Comparison of ENCODE assay signal across 31 cellular contexts in the genomic region with DNA sequence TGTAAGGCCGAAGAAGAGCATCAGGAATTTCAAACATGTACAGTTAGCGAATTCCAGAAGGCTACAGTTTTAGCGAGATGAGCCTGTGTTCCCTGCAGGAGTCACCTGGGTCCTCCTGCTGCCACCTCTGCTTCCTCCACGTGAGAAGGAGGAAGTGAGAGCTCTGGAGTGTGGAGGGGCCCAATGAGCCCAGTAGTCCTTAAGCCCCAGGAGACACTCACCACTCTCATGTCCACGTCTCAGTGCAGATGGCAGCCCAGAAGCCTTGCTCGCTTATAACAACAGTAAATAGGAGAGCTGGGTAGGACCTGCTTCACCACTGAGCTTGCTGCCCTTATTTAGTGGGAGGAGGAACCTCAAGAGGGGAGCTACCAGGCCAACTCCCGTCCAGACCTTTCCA. TPM values are rescaled to one million over a fixed set of nuclear protein-coding genes. Genes with fewer than 3 reads are reported as not detected.
DNase-seq lines count a peak whose midpoint lies in the region; ATAC-seq and TF ChIP-seq lines count a peak whose summit lies in the region.
"Had no signal": no experiment of that assay in that cellular context is flagged by ENCODE, and none has a peak within 500 bp of the region (broad histone marks: within the 10 kb centered on the region; RNA-seq: fewer than 3 reads in every experiment).

No MANE protein-coding gene starts in this region.

- peaks cover 18% of the 10 kb centered on the region for H3K27me3 Mint-ChIP-seq in memory B cell
- H3K27me3 Mint-ChIP-seq in stimulated activated memory B cell treated with anti-CD40 and anti-IgM and Interleukin-4, amounts not matched to agents 10 μg/mL and 1 μg/mL and 100 μg/mL, for 72 hours, result peaks cover 28% of the 10 kb centered on the region

- DNase-seq in cardiac muscle cell (ENCODE audit: low read depth in 1 of 2, low spot score in 1 of 2) (no peak), Right ventricle myocardium superior (no peak), NB4 (ENCODE audit: low read depth) (peak; percentile 24), memory B cell (ENCODE audit: low spot score in 2 of 2) (no peak), osteoblast (ENCODE audit: insufficient read length, low spot score, missing footprints) (no peak), putamen (ENCODE audit: low spot score) (no peak)
- DNase-seq: activated CD4-positive, alpha-beta T cell treated with anti-CD3 and anti-CD28 coated beads, Interleukin-2, amount 50 U/mL, for 48 hours; AML-193; anterior cingulate cortex; colonic mucosa; DMS153; effector memory CD8-positive, alpha-beta T cell; H9; heart left ventricle; KG1; kidney; NCI-H1048; NCI-H1694 treated with DMSO at 0.1 percent for 48 hours; NCI-H2171; NCI-H524; nucleus accumbens; psoas muscle had no signal

- no peak overlapping the region for H2AFZ ChIP-seq in osteoblast (ENCODE audit: low read length)

- peaks cover 9% of the 10 kb centered on the region for H3K4me1 Mint-ChIP-seq in memory B cell
- peaks cover 7% of the 10 kb centered on the region for H3K4me1 Mint-ChIP-seq in stimulated activated memory B cell treated with anti-CD40 and anti-IgM and Interleukin-4, amounts not matched to agents 10 μg/mL and 1 μg/mL and 100 μg/mL, for 72 hours

- H3K27me3 ChIP-seq in cardiac muscle cell (no peaks in the 10 kb centered on the region), osteoblast (ENCODE audit: insufficient read depth, low read length) (peaks cover 7% of the 10 kb centered on the region)
- H3K27me3 ChIP-seq: colonic mucosa, heart left ventricle had no signal

- no peak overlapping the region for H3K27ac Mint-ChIP-seq in memory B cell
- H3K27ac Mint-ChIP-seq in stimulated activated memory B cell treated with anti-CD40 and anti-IgM and Interleukin-4, amounts not matched to agents 10 μg/mL and 1 μg/mL and 100 μg/mL, for 72 hours, result no peak overlapping the region
- H3K27ac Mint-ChIP-seq: activated naive CD8-positive, alpha-beta T cell; effector memory CD8-positive, alpha-beta T cell; H9; type B pancreatic cell had no signal

- H3K27ac ChIP-seq in cardiac muscle cell, result peak overlapping the region; percentile 39
- no peak overlapping the region for H3K27ac ChIP-seq in osteoblast (ENCODE audit: low read depth, low read length)
- H3K27ac ChIP-seq: A549, colonic mucosa, heart left ventricle, psoas muscle had no signal

- no peak for TF ChIP-seq POLR2A in NB4 (IDR thresholded peaks at IDR 0.05; ENCODE audit: extremely low read depth, insufficient read length)

- no peaks in the 10 kb centered on the region for H3K9me3 ChIP-seq in cardiac muscle cell (ENCODE audit: low read depth)
- H3K9me3 ChIP-seq in osteoblast (ENCODE audit: low read depth, low read length), result no peaks in the 10 kb centered on the region
- H3K9me3 ChIP-seq: A549, colonic mucosa, heart left ventricle, psoas muscle had no signal

- no peaks in the 10 kb centered on the region for H4K20me1 ChIP-seq in osteoblast (ENCODE audit: insufficient read depth, low read length)

- intact Hi-C loops in Right ventricle myocardium superior (cut with DNase I), result no loop called here

- H3K4me1 ChIP-seq in cardiac muscle cell (ENCODE audit: low read depth), result peaks cover 6% of the 10 kb centered on the region
- no peaks in the 10 kb centered on the region for H3K4me1 ChIP-seq in osteoblast (ENCODE audit: insufficient read depth, low read length)
- H3K4me1 ChIP-seq: A549, colonic mucosa, psoas muscle had no signal

- H3K4me3 ChIP-seq in cardiac muscle cell (no peak overlapping the region), NB4 (ENCODE audit: low read depth, low read length) (no peak overlapping the region), osteoblast (ENCODE audit: insufficient read depth, low read length) (no peak overlapping the region)
- H3K4me3 ChIP-seq: A549, colonic mucosa, heart left ventricle, lung, psoas muscle had no signal

- no peak overlapping the region for H3K4me3 Mint-ChIP-seq in memory B cell
- H3K4me3 Mint-ChIP-seq in stimulated activated memory B cell treated with anti-CD40 and anti-IgM and Interleukin-4, amounts not matched to agents 10 μg/mL and 1 μg/mL and 100 μg/mL, for 72 hours, result no peak overlapping the region
- H3K4me3 Mint-ChIP-seq: activated naive CD8-positive, alpha-beta T cell; effector memory CD8-positive, alpha-beta T cell; H9; type B pancreatic cell had no signal

- no peaks in the 10 kb centered on the region for H3K9me3 Mint-ChIP-seq in memory B cell
- H3K9me3 Mint-ChIP-seq in stimulated activated memory B cell treated with anti-CD40 and anti-IgM and Interleukin-4, amounts not matched to agents 10 μg/mL and 1 μg/mL and 100 μg/mL, for 72 hours, result no peaks in the 10 kb centered on the region
- H3K9me3 Mint-ChIP-seq: effector memory CD8-positive, alpha-beta T cell had no signal

- no peaks in the 10 kb centered on the region for H3K36me3 Mint-ChIP-seq in memory B cell
- H3K36me3 Mint-ChIP-seq in stimulated activated memory B cell treated with anti-CD40 and anti-IgM and Interleukin-4, amounts not matched to agents 10 μg/mL and 1 μg/mL and 100 μg/mL, for 72 hours, result no peaks in the 10 kb centered on the region
- H3K36me3 Mint-ChIP-seq: type B pancreatic cell had no signal

- ATAC-seq in Right ventricle myocardium superior (ENCODE audit: poor library complexity) (no peak), memory B cell (ENCODE audit: low read depth) (peak; percentile 47), GM21576 (IDR thresholded peaks at IDR 0.05; ENCODE audit: unreplicated experiment) (no peak)
- peak; percentile 62 for ATAC-seq in stimulated activated memory B cell treated with anti-CD40 and anti-IgM and Interleukin-4, amounts not matched to agents 10 μg/mL and 1 μg/mL and 100 μg/mL, for 72 hours
- ATAC-seq: A549; activated CD4-positive, CD25-positive, alpha-beta regulatory T cell treated with anti-CD3 and anti-CD28 coated beads, Interleukin-2, amount 50 U/mL, for 24 hours; effector memory CD8-positive, alpha-beta T cell; heart left ventricle; psoas muscle had no signal

- TF ChIP-seq CTCF in cardiac muscle cell (IDR thresholded peaks at IDR 0.05; ENCODE audit: low read depth, low read length) (no peak), NB4 (IDR thresholded peaks at IDR 0.05; ENCODE audit: low read depth, low read length) (no peak), osteoblast (IDR thresholded peaks at IDR 0.05; ENCODE audit: extremely low read depth, low read depth, low read length) (no peak)

- no peaks in the 10 kb centered on the region for H3K79me2 ChIP-seq in osteoblast (ENCODE audit: insufficient read depth, low read length)

- H3K36me3 ChIP-seq in cardiac muscle cell (no peaks in the 10 kb centered on the region), osteoblast (ENCODE audit: insufficient read depth, low read length) (no peaks in the 10 kb centered on the region)
- H3K36me3 ChIP-seq: colonic mucosa, heart left ventricle had no signal

- H3K4me2 ChIP-seq in osteoblast (ENCODE audit: insufficient read depth, low read length), result no peak overlapping the region
- H3K4me2 ChIP-seq: A549 had no signal

RNA-seq across cellular contexts. Expression of a gene that starts 44.3 kb away (rescaled TPM):
- total RNA-seq in cardiac muscle cell (3.5 and 8.6 TPM in 2 replicates), Right ventricle myocardium superior (12.4 TPM), osteoblast (5.8 and 6.5 TPM in 2 replicates)
- 3.5 and 9.0 TPM in 2 replicates for polyA plus RNA-seq in cardiac muscle cell
- total RNA-seq: G401, SK-MEL-5 had no signal
- polyA plus RNA-seq: A549 had no signal

Comparison
In these comparisons a context has a peak if more than half of its experiments do, and no peak if none do; other contexts are left out.
1. ATAC-seq: peak in memory B cell (single experiment) and stimulated activated memory B cell treated with anti-CD40 and anti-IgM and Interleukin-4, amounts not matched to agents 10 μg/mL and 1 μg/mL and 100 μg/mL, for 72 hours (single experiment); none in Right ventricle myocardium superior (single experiment) and GM21576 (single experiment).